In the genomic region with DNA sequence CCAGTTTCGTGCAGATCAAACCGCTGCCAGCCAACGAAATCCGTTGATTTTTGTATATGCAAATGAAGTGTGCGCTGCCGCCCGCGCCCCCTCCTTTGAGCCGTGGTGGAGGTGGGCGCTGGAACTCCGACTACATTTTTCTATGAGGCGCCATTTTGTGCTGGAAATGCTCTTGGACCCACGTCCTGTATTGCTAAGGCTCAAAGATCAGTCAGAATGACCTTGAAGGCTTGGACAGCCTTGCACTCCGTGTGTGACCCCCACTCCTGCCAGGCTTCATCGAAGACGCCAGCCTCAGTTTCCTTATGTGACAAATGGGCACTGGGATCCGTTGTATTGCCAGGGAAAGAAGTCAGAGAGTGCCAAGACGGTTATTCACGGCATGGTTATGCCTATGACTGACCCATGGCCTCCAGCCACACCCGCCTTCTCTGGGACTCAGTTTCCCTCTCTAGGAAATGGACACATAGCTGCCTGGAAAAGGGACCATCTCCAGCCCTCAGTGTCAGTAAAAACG, we compare ENCODE assay signal across 8 cellular contexts. TPM values are rescaled to one million over a fixed set of nuclear protein-coding genes. Genes with fewer than 3 reads are reported as not detected.
A peak's percentile ranks its signal among the peaks of the same experiment; 100 is the strongest.
DNase-seq lines count a peak whose midpoint lies in the region; ATAC-seq, FAIRE-seq and TF ChIP-seq lines count a peak whose summit lies in the region.

No MANE protein-coding gene starts in this region.

- DNase-seq in GM23248 (no peak), foreskin keratinocyte (no peak), small intestine (no peak), NCI-H1105 (lab: John Stamatoyannopoulos, UW) (no peak), D721Med (ENCODE audit: insufficient read length, low spot score) (no peak), cerebellar cortex (ENCODE audit: low spot score) (no peak)

- H3K27me3 ChIP-seq in GM23248 (replicated peaks; ENCODE audit: insufficient read depth) (no peaks in the 10 kb centered on the region), foreskin keratinocyte (no peaks in the 10 kb centered on the region), small intestine (ENCODE audit: control insufficient read depth in 2 of 2, insufficient read depth in 2 of 2, low read length in 2 of 2) (no peaks in the 10 kb centered on the region)

- H3K79me2 ChIP-seq in GM23248 (ENCODE audit: insufficient read depth), result peaks cover 42% of the 10 kb centered on the region

- H3K36me3 ChIP-seq in GM23248 (ENCODE audit: low read depth), result peaks cover 4% of the 10 kb centered on the region; the same call in 1 of the 2 replicates
- H3K36me3 ChIP-seq in small intestine (ENCODE audit: control insufficient read depth in 2 of 2, insufficient read depth in 2 of 2, low read length in 2 of 2), result no peaks in the 10 kb centered on the region

- H3K4me2 ChIP-seq in GM23248 (ENCODE audit: unreplicated experiment), result peak overlapping the region; percentile 79

- in situ Hi-C loops in GM23248 (cut with MboI), result no loop called here

- H3F3A ChIP-seq in GM23248 (ENCODE audit: insufficient read depth), result peaks cover under 1% of the 10 kb centered on the region; the same call in 1 of the 2 replicates

- 11 to 12% methylated on average over 21 of the region's 21 CpGs for WGBS in GM23248 (ENCODE audit: low coverage in 1 of 2, low lambda C conversion rate in 2 of 2, missing lambda C conversion rate in 2 of 2), 2 experiments
- WGBS in small intestine, 3 donors, result 25 to 27% (median 25%) methylated on average over 21 of the region's 21 CpGs

- ATAC-seq in foreskin keratinocyte, result no peak
- no peak for ATAC-seq in HG03521 (IDR thresholded peaks at IDR 0.05; ENCODE audit: unreplicated experiment)

- H3K4me1 ChIP-seq in GM23248 (ENCODE audit: insufficient read depth), result peaks cover 14% of the 10 kb centered on the region; the same call in 1 of the 2 replicates
- H3K4me1 ChIP-seq in foreskin keratinocyte, result peaks cover 11% of the 10 kb centered on the region
- peaks cover 7 to 8% of the 10 kb centered on the region in 2 donors for H3K4me1 ChIP-seq in small intestine (ENCODE audit: control insufficient read depth in 2 of 2, insufficient read depth in 1 of 2, low read depth in 1 of 2, low read length in 1 of 2)

- no peak for FAIRE-seq in small intestine (lab: Jason Lieb, UNC)
- no peak for FAIRE-seq in D721Med (lab: Jason Lieb, UNC)

- no peaks in the 10 kb centered on the region for H4K20me1 ChIP-seq in GM23248 (ENCODE audit: insufficient read depth)

- H3K9ac ChIP-seq in GM23248, result peak overlapping the region; percentile 78

- H2AFZ ChIP-seq in GM23248, result peak overlapping the region; percentile 90

- H3K4me3 ChIP-seq in GM23248 (peak overlapping the region; percentile 69), WI38 (ENCODE audit: low read depth, low read length) (peak overlapping the region; percentile 51), small intestine (ENCODE audit: low read depth in 1 of 2, low read length in 2 of 2) (peak overlapping the region in 1 of 2 donors; percentile 82)

- no peak for TF ChIP-seq CTCF in WI38 (IDR thresholded peaks at IDR 0.05; ENCODE audit: low read depth, low read length)
- TF ChIP-seq CTCF in foreskin keratinocyte (conservative IDR thresholded peaks at IDR 0.05), result no peak
- TF ChIP-seq CTCF in D721Med (IDR thresholded peaks at IDR 0.05; ENCODE audit: insufficient read depth, missing control alignments), result no peak

- H3K9me2 ChIP-seq in GM23248 (ENCODE audit: insufficient read depth), result no peaks in the 10 kb centered on the region

- H3K27ac ChIP-seq in GM23248 (peak overlapping the region; percentile 97), foreskin keratinocyte (peak overlapping the region; percentile 65), small intestine (ENCODE audit: low read depth in 1 of 2, low read length in 1 of 2) (peak overlapping the region; percentile 6 to 98)

- no peaks in the 10 kb centered on the region for H3K9me3 ChIP-seq in GM23248 (ENCODE audit: low read depth)
- no peaks in the 10 kb centered on the region for H3K9me3 ChIP-seq in small intestine (ENCODE audit: control insufficient read depth, low read depth)

RNA-seq across cellular contexts. Expression of a gene that starts 0.8 kb away (rescaled TPM):
- 54.4 and 82.2 TPM in 2 replicates for total RNA-seq in GM23248 (2014; rRNA removed; shearing (Covaris generic))
- 106 and 107 TPM in 2 replicates for polyA plus RNA-seq in GM23248 (2016; fragmentation: Nextera tagmentation; extraction: Ambion mirVana)
- 99.3 and 138 TPM in 2 replicates for total RNA-seq in foreskin keratinocyte
- 188 and 240 TPM in 2 replicates for polyA plus RNA-seq in foreskin keratinocyte
- 10 to 100 TPM in 1 of 3 donors, 1 to 10 TPM in 2; 7.2 to 30.1 (median 9.5) TPM for polyA plus RNA-seq in small intestine

RNA-seq across cellular contexts. Expression of a gene that starts 22.6 kb away (rescaled TPM):
- 300 and 875 TPM in 2 replicates for total RNA-seq in GM23248 (2014; rRNA removed; shearing (Covaris generic))
- polyA plus RNA-seq in GM23248 (2016; fragmentation: Nextera tagmentation; extraction: Ambion mirVana) (530 and 536 TPM in 2 replicates), foreskin keratinocyte (1,338 and 1,473 TPM in 2 replicates), small intestine (1,000 to 10,000 TPM; 1,338 to 2,360 (median 2,011) TPM)
- total RNA-seq in foreskin keratinocyte, result 893 and 988 TPM in 2 replicates

RNA-seq across cellular contexts. Expression of a gene that starts 24.3 kb away (rescaled TPM):
- 0.97 and 1.8 TPM in 2 replicates for total RNA-seq in GM23248 (2014; rRNA removed; shearing (Covaris generic))
- polyA plus RNA-seq in GM23248 (2016; fragmentation: Nextera tagmentation; extraction: Ambion mirVana) (not detected in 2 replicates), foreskin keratinocyte (1.5 and 1.8 TPM in 2 replicates), small intestine (1 to 10 TPM in 2 of 3 donors, not detected in 1; 1.6 to 2.2 TPM)
- total RNA-seq in foreskin keratinocyte, result 1.4 and 1.5 TPM in 2 replicates

RNA-seq across cellular contexts. Expression of a gene that starts 31.8 kb away (rescaled TPM):
- not detected in 2 replicates for total RNA-seq in GM23248 (2014; rRNA removed; shearing (Covaris generic))
- polyA plus RNA-seq in GM23248 (2016; fragmentation: Nextera tagmentation; extraction: Ambion mirVana) (0.47 TPM in 1 of 2 replicates, not detected in the other), foreskin keratinocyte (not detected in 2 replicates), small intestine (under 1 TPM in 1 of 3 donors, not detected in 2; 0.30 TPM)
- not detected in 2 replicates for total RNA-seq in foreskin keratinocyte

RNA-seq across cellular contexts. Expression of a gene that starts 34.7 kb away (rescaled TPM):
- not detected in 2 replicates for total RNA-seq in GM23248 (2014; rRNA removed; shearing (Covaris generic))
- polyA plus RNA-seq in GM23248 (2016; fragmentation: Nextera tagmentation; extraction: Ambion mirVana), result not detected in 2 replicates
- total RNA-seq in foreskin keratinocyte, result not detected in 2 replicates
- not detected in 2 replicates for polyA plus RNA-seq in foreskin keratinocyte
- polyA plus RNA-seq in small intestine, result under 1 TPM in 1 of 3 donors, not detected in 2; 0.12 TPM
